In genomic region chr19:10332158-10332964, GRCh38 we compare ENCODE assay signal across 1 cellular context.
A peak's percentile ranks its signal among the peaks of the same experiment; 100 is the strongest.
TF ChIP-seq lines count a peak whose summit lies in the region.

No MANE protein-coding gene starts in this region.

TF ChIP-seq in GM12878, 131 proteins besides CTCF, POLR2A, EP300 and RAD21:
- TF ChIP-seq CREB1 (IDR thresholded peaks at IDR 0.05; ENCODE audit: low read depth) (no peak), EED (IDR thresholded peaks at IDR 0.05; ENCODE audit: low read depth) (peak; percentile 30; the same call in 1 of the 2 replicates), CBFB (IDR thresholded peaks at IDR 0.05; ENCODE audit: low read depth) (no peak), SREBF1 (IDR thresholded peaks at IDR 0.05; ENCODE audit: low read length) (no peak), NR2C1 (IDR thresholded peaks at IDR 0.05) (no peak), CREM (IDR thresholded peaks at IDR 0.05; ENCODE audit: low read depth) (0 out of 2 replicates have a peak, but pooled peaks have one; percentile 5), MTA3 (IDR thresholded peaks at IDR 0.05; ENCODE audit: borderline replicate concordance, low read length) (no peak)
- TF ChIP-seq, protein P1, sequence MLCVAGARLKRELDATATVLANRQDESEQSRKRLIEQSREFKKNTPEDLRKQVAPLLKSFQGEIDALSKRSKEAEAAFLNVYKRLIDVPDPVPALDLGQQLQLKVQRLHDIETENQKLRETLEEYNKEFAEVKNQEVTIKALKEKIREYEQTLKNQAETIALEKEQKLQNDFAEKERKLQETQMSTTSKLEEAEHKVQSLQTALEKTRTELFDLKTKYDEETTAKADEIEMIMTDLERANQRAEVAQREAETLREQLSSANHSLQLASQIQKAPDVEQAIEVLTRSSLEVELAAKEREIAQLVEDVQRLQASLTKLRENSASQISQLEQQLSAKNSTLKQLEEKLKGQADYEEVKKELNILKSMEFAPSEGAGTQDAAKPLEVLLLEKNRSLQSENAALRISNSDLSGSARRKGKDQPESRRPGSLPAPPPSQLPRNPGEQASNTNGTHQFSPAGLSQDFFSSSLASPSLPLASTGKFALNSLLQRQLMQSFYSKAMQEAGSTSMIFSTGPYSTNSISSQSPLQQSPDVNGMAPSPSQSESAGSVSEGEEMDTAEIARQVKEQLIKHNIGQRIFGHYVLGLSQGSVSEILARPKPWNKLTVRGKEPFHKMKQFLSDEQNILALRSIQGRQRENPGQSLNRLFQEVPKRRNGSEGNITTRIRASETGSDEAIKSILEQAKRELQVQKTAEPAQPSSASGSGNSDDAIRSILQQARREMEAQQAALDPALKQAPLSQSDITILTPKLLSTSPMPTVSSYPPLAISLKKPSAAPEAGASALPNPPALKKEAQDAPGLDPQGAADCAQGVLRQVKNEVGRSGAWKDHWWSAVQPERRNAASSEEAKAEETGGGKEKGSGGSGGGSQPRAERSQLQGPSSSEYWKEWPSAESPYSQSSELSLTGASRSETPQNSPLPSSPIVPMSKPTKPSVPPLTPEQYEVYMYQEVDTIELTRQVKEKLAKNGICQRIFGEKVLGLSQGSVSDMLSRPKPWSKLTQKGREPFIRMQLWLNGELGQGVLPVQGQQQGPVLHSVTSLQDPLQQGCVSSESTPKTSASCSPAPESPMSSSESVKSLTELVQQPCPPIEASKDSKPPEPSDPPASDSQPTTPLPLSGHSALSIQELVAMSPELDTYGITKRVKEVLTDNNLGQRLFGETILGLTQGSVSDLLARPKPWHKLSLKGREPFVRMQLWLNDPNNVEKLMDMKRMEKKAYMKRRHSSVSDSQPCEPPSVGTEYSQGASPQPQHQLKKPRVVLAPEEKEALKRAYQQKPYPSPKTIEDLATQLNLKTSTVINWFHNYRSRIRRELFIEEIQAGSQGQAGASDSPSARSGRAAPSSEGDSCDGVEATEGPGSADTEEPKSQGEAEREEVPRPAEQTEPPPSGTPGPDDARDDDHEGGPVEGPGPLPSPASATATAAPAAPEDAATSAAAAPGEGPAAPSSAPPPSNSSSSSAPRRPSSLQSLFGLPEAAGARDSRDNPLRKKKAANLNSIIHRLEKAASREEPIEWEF (IDR thresholded peaks at IDR 0.05; ENCODE audit: insufficient replicate concordance, low read depth, low read length): no peak
